9 cellular contexts compared by ENCODE assay signal in the genomic region with DNA sequence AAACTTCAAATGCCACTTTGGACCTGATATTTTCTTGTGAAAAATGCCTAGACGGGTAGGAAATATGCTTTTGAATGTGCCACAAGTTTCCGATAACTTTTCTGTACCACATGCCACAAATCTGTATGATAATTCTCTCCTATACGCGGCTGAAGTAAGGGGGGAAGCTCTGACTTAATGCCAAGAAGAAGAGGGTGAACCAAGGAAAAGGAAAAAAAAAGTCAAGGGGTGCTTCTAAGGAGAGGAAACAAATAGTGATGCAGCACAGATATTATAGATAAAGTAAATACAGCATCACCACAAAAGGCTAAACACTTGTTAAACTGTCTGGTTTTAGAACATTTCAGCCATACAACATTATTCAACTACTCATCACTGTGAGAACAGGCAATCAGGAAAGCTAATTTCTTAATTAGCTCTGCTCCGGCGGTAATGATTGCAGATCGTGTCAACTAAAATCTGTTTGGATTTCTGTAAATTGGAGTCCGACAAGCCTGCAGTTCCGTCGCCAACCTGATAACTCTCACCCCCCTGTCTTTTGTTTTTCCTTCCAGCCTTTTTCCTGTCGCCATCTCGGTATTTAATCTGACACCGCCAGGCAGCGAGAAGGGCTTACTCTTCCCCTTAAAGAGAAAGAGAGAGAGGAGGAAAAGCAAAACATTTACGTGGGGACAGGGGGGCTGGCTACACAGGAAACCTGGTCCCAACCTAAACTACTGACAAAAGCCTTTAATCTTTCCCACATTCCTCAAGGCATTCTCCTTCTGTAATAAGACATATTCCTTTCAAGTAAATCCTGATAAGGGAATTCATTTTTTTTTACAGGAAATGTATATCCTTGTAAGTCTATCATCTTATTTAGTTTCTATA.
DNase-seq lines count a peak whose midpoint lies in the region; ATAC-seq and TF ChIP-seq lines count a peak whose summit lies in the region.
"Had no signal": no experiment of that assay in that cellular context is flagged by ENCODE, and none has a peak within 500 bp of the region (broad histone marks: within the 10 kb centered on the region; RNA-seq: fewer than 3 reads in every experiment).

No MANE protein-coding gene starts in this region.

- H3K9me3 Mint-ChIP-seq in activated B cell treated with CpG ODN at 0.5 μM for 24 hours (no peaks in the 10 kb centered on the region), immature natural killer cell (no peaks in the 10 kb centered on the region)

- no peak for TF ChIP-seq EP300 in stomach (IDR thresholded peaks at IDR 0.05)

- H3K4me3 ChIP-seq in stomach: peak overlapping the region in 2 of 4 donors; percentile 11 to 20

- WGBS in stomach, 5 donors: 16 to 28% (median 22%) methylated on average over 15 of the region's 15 CpGs

- H3K4me1 ChIP-seq in stomach: peaks cover 0 to 63% (median 9%) of the 10 kb centered on the region in 4 donors

- no peaks in the 10 kb centered on the region for H3K36me3 ChIP-seq in stomach

- H3K27ac ChIP-seq in stomach: peak overlapping the region in 4 of 5 donors; percentile 52 to 70 (median 60)
- H3K27ac ChIP-seq: 22Rv1 had no signal

- H3K27ac Mint-ChIP-seq in activated B cell treated with CpG ODN at 0.5 μM for 24 hours (peak overlapping the region; percentile 62), immature natural killer cell (peak overlapping the region in 4 of 6 donors; percentile 93 to 99 (median 97))

- no peaks in the 10 kb centered on the region for H3K9me3 ChIP-seq in stomach

- CTCF ChIA-PET in activated B cell treated with CpG ODN at 0.5 μM for 24 hours (lab: Charles Lee): interaction anchor here (0.6 to 1.3 kb wide), 2 partner anchors 8 to 625 kb away, joined by 3 read pairs; no protein-coding TSS in a partner anchor

- TF ChIP-seq CTCF in activated B cell treated with CpG ODN at 0.5 μM for 24 hours (IDR thresholded peaks at IDR 0.05) (no peak), stomach (IDR thresholded peaks at IDR 0.05) (peak in 1 of 7 experiments; percentile 12)

- H3K27me3 ChIP-seq in stomach: peaks cover 0 to 4% (median 0%) of the 10 kb centered on the region in 3 donors

- H3K36me3 Mint-ChIP-seq in activated B cell treated with CpG ODN at 0.5 μM for 24 hours (ENCODE audit: low read depth): peaks cover 32% of the 10 kb centered on the region
- peaks cover 0 to under 1% (median under 1%) of the 10 kb centered on the region in 3 donors for H3K36me3 Mint-ChIP-seq in immature natural killer cell

- H3K4me1 Mint-ChIP-seq in activated B cell treated with CpG ODN at 0.5 μM for 24 hours: peaks cover 86% of the 10 kb centered on the region
- H3K4me1 Mint-ChIP-seq in immature natural killer cell: peaks cover 96 to 99% of the 10 kb centered on the region in 2 donors

- no peak for ATAC-seq in activated B cell treated with CpG ODN at 0.5 μM for 24 hours (ENCODE audit: low read depth)

- intact Hi-C loops in activated B cell treated with CpG ODN at 0.5 μM for 24 hours (cut with micrococcal nuclease) (no loop called here), stomach (cut with DNase I; ENCODE audit: low total_unique reads) (no loop called here)

- H3K4me3 Mint-ChIP-seq in activated B cell treated with CpG ODN at 0.5 μM for 24 hours (peak overlapping the region; percentile 26), immature natural killer cell (peak overlapping the region; percentile 72 to 91 (median 84))

- no peak for TF ChIP-seq POLR2A in stomach (IDR thresholded peaks at IDR 0.05)

- no peaks in the 10 kb centered on the region for H3K27me3 Mint-ChIP-seq in activated B cell treated with CpG ODN at 0.5 μM for 24 hours
- H3K27me3 Mint-ChIP-seq in immature natural killer cell (ENCODE audit: low read depth in 3 of 3): peaks cover 2 to 5% (median 3%) of the 10 kb centered on the region in 3 donors

- peak; percentile 27 for DNase-seq in DMS 273 (lab: John Stamatoyannopoulos, UW; ENCODE audit: unreplicated experiment)
- no peak for DNase-seq in DMS 273 treated with DMSO at 0.1 percent for 48 hours (lab: John Stamatoyannopoulos, UW)
- DNase-seq in activated B cell treated with CpG ODN at 0.5 μM for 24 hours: no peak
- peak; percentile 41 to 58 (median 57) for DNase-seq in immature natural killer cell
- no peak for DNase-seq in stomach
- DNase-seq in foreskin melanocyte: no peak
- no peak for DNase-seq in hippocampal formation (lab: John Stamatoyannopoulos, UW)
- no peak for DNase-seq in NCI-H2029 treated with DMSO at 0.1 percent for 48 hours (lab: John Stamatoyannopoulos, UW)

- POLR2A ChIA-PET in activated B cell treated with CpG ODN at 0.5 μM for 24 hours (lab: Charles Lee): interaction anchor here (0.6 kb wide), 1 partner anchor 116 kb away, joined by 7 read pairs; no protein-coding TSS in a partner anchor

Comparison
In these comparisons a context has a peak if more than half of its experiments do, and no peak if none do; other contexts are left out.
1. DNase-seq: peak in DMS 273 (single experiment) and immature natural killer cell (3 of 3); none in DMS 273 treated with DMSO at 0.1 percent for 48 hours (single experiment), activated B cell treated with CpG ODN at 0.5 μM for 24 hours (single experiment), stomach (single experiment), foreskin melanocyte (single experiment), hippocampal formation (0 of 2) and NCI-H2029 treated with DMSO at 0.1 percent for 48 hours (single experiment).